ENCODE assay signal across 23 cellular contexts in genomic region chr1:232352956-232353355, GRCh38.
"Had no signal": no experiment of that assay in that cellular context is flagged by ENCODE, and none has a peak within 500 bp of the region (broad histone marks: within the 10 kb centered on the region; RNA-seq: fewer than 3 reads in every experiment).

No MANE protein-coding gene starts in this region.

- H3K27ac ChIP-seq: body of pancreas, PC-9, SJCRH30 had no signal

- H3K4me1 ChIP-seq: body of pancreas, SJCRH30 had no signal

- H3K9me3 ChIP-seq: body of pancreas, MG63, SJCRH30 had no signal

- H3K9me3 Mint-ChIP-seq: activated CD4-positive, alpha-beta T cell treated with anti-CD3 and anti-CD28 coated beads, Interleukin-2, amount 10 ng/mL, durations not matched to agents 24 days and 14 days; activated T-cell treated with anti-CD3 and anti-CD28 coated beads, Interleukin-2, amount 50 U/mL, for 24 hours; central memory CD8-positive, alpha-beta T cell; T-helper 1 cell treated with Interleukin-12 subunit alpha and Interleukin-12 subunit beta and Interleukin-4 antibody, amounts not matched to agents 30 μg/mL and 1 μg/mL, for 36 hours; WTC11 had no signal

- H3K4me3 Mint-ChIP-seq: activated CD4-positive, alpha-beta T cell treated with anti-CD3 and anti-CD28 coated beads, Interleukin-2, amount 10 ng/mL, durations not matched to agents 24 days and 14 days; activated CD8-positive, alpha-beta memory T cell treated with anti-CD3 and anti-CD28 coated beads, Interleukin-2, amount 10 ng/mL, durations not matched to agents 7 days and 5 days; activated naive CD8-positive, alpha-beta T cell; activated T-cell treated with anti-CD3 and anti-CD28 coated beads, Interleukin-2, amount 50 U/mL, for 24 hours; central memory CD8-positive, alpha-beta T cell; T-helper 1 cell treated with Interleukin-12 subunit alpha and Interleukin-12 subunit beta and Interleukin-4 antibody, amounts not matched to agents 30 μg/mL and 1 μg/mL, for 36 hours; WTC11 had no signal

- H3K4me1 Mint-ChIP-seq: activated CD4-positive, alpha-beta T cell treated with anti-CD3 and anti-CD28 coated beads, Interleukin-2, amount 10 ng/mL, durations not matched to agents 24 days and 14 days; activated CD8-positive, alpha-beta memory T cell treated with anti-CD3 and anti-CD28 coated beads, Interleukin-2, amount 10 ng/mL, durations not matched to agents 7 days and 5 days; central memory CD8-positive, alpha-beta T cell; WTC11 had no signal

- H3K27me3 ChIP-seq: body of pancreas, MG63 had no signal

- H3K36me3 Mint-ChIP-seq: activated CD8-positive, alpha-beta memory T cell treated with anti-CD3 and anti-CD28 coated beads, Interleukin-2, amount 10 ng/mL, durations not matched to agents 7 days and 5 days; activated naive CD8-positive, alpha-beta T cell; WTC11 had no signal

- H3K36me3 ChIP-seq: MG63, SJCRH30 had no signal

- H3K4me3 ChIP-seq: body of pancreas, MG63, PC-9, SJCRH30 had no signal

- H3K27ac Mint-ChIP-seq: activated CD4-positive, alpha-beta T cell treated with anti-CD3 and anti-CD28 coated beads, Interleukin-2, amount 10 ng/mL, durations not matched to agents 24 days and 14 days; activated CD8-positive, alpha-beta memory T cell treated with anti-CD3 and anti-CD28 coated beads, Interleukin-2, amount 10 ng/mL, durations not matched to agents 7 days and 5 days; activated naive CD8-positive, alpha-beta T cell; activated T-cell treated with anti-CD3 and anti-CD28 coated beads, Interleukin-2, amount 50 U/mL, for 24 hours; T-helper 1 cell treated with Interleukin-12 subunit alpha and Interleukin-12 subunit beta and Interleukin-4 antibody, amounts not matched to agents 30 μg/mL and 1 μg/mL, for 36 hours; WTC11 had no signal

- DNase-seq: activated CD4-positive, alpha-beta T cell treated with anti-CD3 and anti-CD28 coated beads, Interleukin-2, amount 10 ng/mL, durations not matched to agents 24 days and 14 days; activated CD4-positive, alpha-beta T cell treated with anti-CD3 and anti-CD28 coated beads, Interleukin-2, amount 50 U/mL, for 48 hours; activated CD4-positive, CD25-positive, alpha-beta regulatory T cell treated with anti-CD3 and anti-CD28 coated beads, Interleukin-2, amount 50 U/mL, for 72 hours; activated CD8-positive, alpha-beta memory T cell treated with anti-CD3 and anti-CD28 coated beads, Interleukin-2, amount 10 ng/mL, durations not matched to agents 7 days and 5 days; activated effector memory CD4-positive, alpha-beta T cell treated with anti-CD3 and anti-CD28 coated beads, Interleukin-2, amount 50 U/mL, for 16 hours; activated naive CD4-positive, alpha-beta T cell treated with Interleukin-2 at 50 U/mL for 16 hours; activated T-cell treated with anti-CD3 and anti-CD28 coated beads, Interleukin-2, amount 50 U/mL, for 24 hours; body of pancreas; MG63; MV-4-11; NCI-H1092 treated with DMSO at 0.1 percent for 48 hours; NCI-H1417 treated with DMSO at 0.1 percent for 48 hours; NCI-H1694; NCI-H2081; NCI-H510A treated with DMSO at 0.1 percent for 48 hours; NCI-H69; PC-9; SJCRH30 had no signal

- H3K27me3 Mint-ChIP-seq: activated CD4-positive, alpha-beta T cell treated with anti-CD3 and anti-CD28 coated beads, Interleukin-2, amount 10 ng/mL, durations not matched to agents 24 days and 14 days; activated CD8-positive, alpha-beta memory T cell treated with anti-CD3 and anti-CD28 coated beads, Interleukin-2, amount 10 ng/mL, durations not matched to agents 7 days and 5 days had no signal

- ATAC-seq: activated CD8-positive, alpha-beta memory T cell treated with anti-CD3 and anti-CD28 coated beads, Interleukin-2, amount 10 ng/mL, durations not matched to agents 7 days and 5 days; body of pancreas; Right ventricle myocardium inferior; WTC11 had no signal
